ENCODE assay signal across 12 cellular contexts in genomic region chr20:40686893-40687292, GRCh38. TPM values are rescaled to one million over a fixed set of nuclear protein-coding genes. Genes with fewer than 3 reads are reported as not detected.
DNase-seq lines count a peak whose midpoint lies in the region; ATAC-seq, FAIRE-seq and TF ChIP-seq lines count a peak whose summit lies in the region.
"Had no signal": no experiment of that assay in that cellular context is flagged by ENCODE, and none has a peak within 500 bp of the region (broad histone marks: within the 10 kb centered on the region; RNA-seq: fewer than 3 reads in every experiment).

No MANE protein-coding gene starts in this region.

- H3K4me3 Mint-ChIP-seq in mesothelial cell of epicardium: peak overlapping the region; percentile 82

- no peaks in the 10 kb centered on the region for H4K20me1 ChIP-seq in endothelial cell of umbilical vein (replicated peaks; ENCODE audit: control insufficient read depth, extremely low read depth, insufficient read depth, low read length)

- TF ChIP-seq POLR2A in NB4 (IDR thresholded peaks at IDR 0.05; ENCODE audit: extremely low read depth, insufficient read length) (no peak), endothelial cell of umbilical vein (IDR thresholded peaks at IDR 0.05; ENCODE audit: low read depth, low read length) (no peak), erythroblast (IDR thresholded peaks at IDR 0.05; ENCODE audit: low read length) (no peak)

- peak overlapping the region; percentile 21 for H3K4me3 ChIP-seq in NB4 (ENCODE audit: low read depth, low read length)
- peak overlapping the region in 2 of 3 experiments; percentile 3 to 58 for H3K4me3 ChIP-seq in endothelial cell of umbilical vein (replicated peaks in 1 of 3; ENCODE audit: insufficient read depth in 1 of 3, low read depth in 1 of 3, low read length in 3 of 3)
- peak overlapping the region; percentile 60 for H3K4me3 ChIP-seq in thymus (ENCODE audit: low read length)
- H3K4me3 ChIP-seq in HAP-1: no peak overlapping the region

- peaks cover 92% of the 10 kb centered on the region for H3K27me3 Mint-ChIP-seq in mesothelial cell of epicardium (ENCODE audit: low read depth)

- no peak for ATAC-seq in HG02798 (IDR thresholded peaks at IDR 0.05; ENCODE audit: poor library complexity, unreplicated experiment)
- ATAC-seq: foreskin keratinocyte had no signal

- H3K4me1 ChIP-seq in endothelial cell of umbilical vein (ENCODE audit: control insufficient read depth, extremely low read depth, insufficient read depth, low read length) (peaks cover 9% of the 10 kb centered on the region), thymus (ENCODE audit: control insufficient read depth, insufficient read depth, low read length) (peaks cover 10% of the 10 kb centered on the region), HAP-1 (peaks cover 2% of the 10 kb centered on the region; the same call in 1 of the 2 replicates)
- H3K4me1 ChIP-seq: foreskin keratinocyte had no signal

- H2AFZ ChIP-seq in endothelial cell of umbilical vein (ENCODE audit: low read depth, low read length): no peak overlapping the region

- CTCF ChIA-PET in endothelial cell of umbilical vein (lab: Charles Lee): no interaction called here

- H3K36me3 Mint-ChIP-seq in mesothelial cell of epicardium: no peaks in the 10 kb centered on the region

- BruUV-seq in endothelial cell of umbilical vein (replicated peaks; lab: Mats Ljungman, UMichigan): no TSS peak

- dilution Hi-C loops in endothelial cell of umbilical vein (cut with MboI; ENCODE audit: extremely low pct_ligation_motif_present, low sequenced_read_pairs): no loop called here

- H3K9ac ChIP-seq in endothelial cell of umbilical vein (replicated peaks; ENCODE audit: extremely low read depth, insufficient read depth, low read length): no peak overlapping the region

- peaks cover 52% of the 10 kb centered on the region for H3K4me1 Mint-ChIP-seq in mesothelial cell of epicardium

- TF ChIP-seq CTCF in NB4 (IDR thresholded peaks at IDR 0.05; ENCODE audit: low read depth, low read length) (no peak), endothelial cell of umbilical vein (IDR thresholded peaks at IDR 0.05; ENCODE audit: extremely low read depth in 1 of 2, insufficient read depth in 1 of 2, low read depth in 1 of 2, low read length in 2 of 2) (no peak), mesothelial cell of epicardium (IDR thresholded peaks at IDR 0.05; ENCODE audit: unreplicated experiment) (no peak)

- no peaks in the 10 kb centered on the region for H3K79me2 ChIP-seq in endothelial cell of umbilical vein (ENCODE audit: control insufficient read depth, insufficient read depth, low read length)

- H3K9me3 ChIP-seq in endothelial cell of umbilical vein (replicated peaks; ENCODE audit: control insufficient read depth, insufficient read depth, low read length): no peaks in the 10 kb centered on the region
- no peaks in the 10 kb centered on the region for H3K9me3 ChIP-seq in thymus (ENCODE audit: control insufficient read depth)
- no peaks in the 10 kb centered on the region for H3K9me3 ChIP-seq in HAP-1

- H3K27ac Mint-ChIP-seq in mesothelial cell of epicardium: no peak overlapping the region

- DNase-seq in NB4 (ENCODE audit: low read depth): no peak
- DNase-seq in endothelial cell of umbilical vein (ENCODE audit: low read depth, low spot score): no peak
- no peak for DNase-seq in mesothelial cell of epicardium (ENCODE audit: low spot score in 2 of 2, unreplicated experiment in 2 of 2)
- no peak for DNase-seq in HAP-1 (ENCODE audit: low spot score in 2 of 2)
- DNase-seq in erythroblast (lab: John Stamatoyannopoulos, UW): no peak
- no peak for DNase-seq in NCI-H1694 treated with DMSO at 0.1 percent for 48 hours (lab: John Stamatoyannopoulos, UW)
- DNase-seq: activated naive CD4-positive, alpha-beta T cell treated with Interleukin-2 at 50 U/mL for 16 hours; MM.1S; stimulated activated CD8-positive, alpha-beta memory T cell treated with anti-CD3 and anti-CD28 coated beads, Interleukin-4, amount 100 ng/mL, for 48 hours had no signal

- no peaks in the 10 kb centered on the region for H3K9me1 ChIP-seq in endothelial cell of umbilical vein (replicated peaks; ENCODE audit: control insufficient read depth, extremely low read depth, insufficient read depth, low read length)

- POLR2A ChIA-PET in endothelial cell of umbilical vein (lab: Charles Lee): no interaction called here

- H3K36me3 ChIP-seq in endothelial cell of umbilical vein (ENCODE audit: control insufficient read depth in 2 of 2, extremely low read depth in 1 of 2, insufficient read depth in 2 of 2, low read length in 2 of 2) (no peaks in the 10 kb centered on the region), thymus (ENCODE audit: control insufficient read depth, insufficient read depth) (no peaks in the 10 kb centered on the region), HAP-1 (replicated peaks) (no peaks in the 10 kb centered on the region)

- in situ Hi-C loops in HAP-1 (cut with MboI; ENCODE audit: low sequenced_read_pairs): loop anchor here (25.0 kb wide), 1 partner anchor 1575 kb away; no protein-coding TSS in a partner anchor

- FAIRE-seq in endothelial cell of umbilical vein (lab: Jason Lieb, UNC): no peak

- 13% methylated on average over 12 of the region's 12 CpGs for WGBS in thymus

- intact Hi-C loops in endothelial cell of umbilical vein (cut with micrococcal nuclease): loop anchor here (10.0 kb wide), 1 partner anchor 1112 kb away; no protein-coding TSS in a partner anchor

- peak overlapping the region; percentile 47 for H3K4me2 ChIP-seq in endothelial cell of umbilical vein (ENCODE audit: insufficient read depth, low read length)

- H3K27me3 ChIP-seq in endothelial cell of umbilical vein (ENCODE audit: control insufficient read depth in 2 of 2, insufficient read depth in 2 of 2, low read length in 2 of 2) (peaks cover 17 to 48% of the 10 kb centered on the region in 2 experiments), thymus (ENCODE audit: control insufficient read depth, insufficient read depth) (peaks cover 94% of the 10 kb centered on the region), HAP-1 (ENCODE audit: low read depth) (peaks cover 54% of the 10 kb centered on the region)

- H3K9me3 Mint-ChIP-seq in mesothelial cell of epicardium: no peaks in the 10 kb centered on the region

- H3K27ac ChIP-seq in endothelial cell of umbilical vein (ENCODE audit: insufficient read depth, low read depth, low read length) (no peak overlapping the region), thymus (ENCODE audit: low read depth) (no peak overlapping the region)
- H3K27ac ChIP-seq: foreskin keratinocyte had no signal

TF ChIP-seq in endothelial cell of umbilical vein, 7 proteins besides CTCF, POLR2A, EP300 and RAD21:
- TF ChIP-seq MAX (IDR thresholded peaks at IDR 0.05; ENCODE audit: insufficient read depth, insufficient read length) (no peak), EZH2 (IDR thresholded peaks at IDR 0.05; ENCODE audit: borderline replicate concordance, low read depth, low read length, severe bottlenecking) (peak; percentile 19), POLR2AphosphoS5 (IDR thresholded peaks at IDR 0.05; ENCODE audit: insufficient read depth, low read depth, low read length) (no peak), GATA2 (IDR thresholded peaks at IDR 0.05; ENCODE audit: insufficient read depth, insufficient read length, low read depth, low read length) (no peak), FOS (IDR thresholded peaks at IDR 0.05; ENCODE audit: borderline replicate concordance, insufficient read depth, low read length) (no peak)

RNA-seq across cellular contexts. Expression of gene MAFB, which starts 2.1 kb away (rescaled TPM):
- 1.3 and 1.8 TPM in 2 replicates for total RNA-seq in endothelial cell of umbilical vein
- polyA plus RNA-seq in endothelial cell of umbilical vein: 3.4 and 4.0 TPM in 2 replicates
- 2.0 and 3.2 TPM in 2 replicates for polyA plus RNA-seq in endothelial cell of umbilical vein (2011; cell fraction: cytosol; rRNA removed)
- polyA plus RNA-seq in endothelial cell of umbilical vein (2011; cell fraction: nucleus; rRNA removed): 2.9 and 3.5 TPM in 2 replicates
- polyA plus RNA-seq in endothelial cell of umbilical vein (2012): 3.0 and 8.9 TPM in 2 replicates
- 1.4 and 2.5 TPM in 2 replicates for polyA minus RNA-seq in endothelial cell of umbilical vein
- 3.1 TPM for polyA minus RNA-seq in endothelial cell of umbilical vein (2011; cell fraction: cytosol; rRNA and poly(A)+ RNA removed)
- 1.8 and 3.7 TPM in 2 replicates for polyA minus RNA-seq in endothelial cell of umbilical vein (2011; cell fraction: nucleus; rRNA and poly(A)+ RNA removed)
- total RNA-seq in mesothelial cell of epicardium: 10.8 to 11.5 TPM (median 11.1 TPM) in 3 replicates
- polyA plus RNA-seq in thymus: 26.1 TPM
